In genomic region chr1:199173356-199173755, GRCh38 we compare ENCODE assay signal across 9 cellular contexts.
DNase-seq lines count a peak whose midpoint lies in the region; ATAC-seq and TF ChIP-seq lines count a peak whose summit lies in the region.
"Had no signal": no experiment of that assay in that cellular context is flagged by ENCODE, and none has a peak within 500 bp of the region (broad histone marks: within the 10 kb centered on the region; RNA-seq: fewer than 3 reads in every experiment).

No MANE protein-coding gene starts in this region.

- H3K36me3 Mint-ChIP-seq in naive B cell, result no peaks in the 10 kb centered on the region

- peaks cover 19 to 23% (median 22%) of the 10 kb centered on the region in 3 donors for H3K27me3 Mint-ChIP-seq in naive B cell

- TF ChIP-seq POLR2A in Peyer's patch (IDR thresholded peaks at IDR 0.05), result no peak

- ATAC-seq in GM18909 (IDR thresholded peaks at IDR 0.05; ENCODE audit: poor library complexity, unreplicated experiment) (peak; percentile 95), HG02840 (IDR thresholded peaks at IDR 0.05; ENCODE audit: low FRiP score, unreplicated experiment) (peak; percentile 90), naive B cell (ENCODE audit: low read depth in 2 of 2) (peak; percentile 92 to 94), esophagus mucosa (no peak)

- peak; percentile 44 for DNase-seq in naive B cell
- no peak for DNase-seq in foreskin melanocyte
- DNase-seq in Peyer's patch, result no peak

- H3K4me3 Mint-ChIP-seq in naive B cell, result peak overlapping the region in 2 of 8 donors; percentile 26 to 50

- H3K4me1 ChIP-seq in OCI-LY3 (ENCODE audit: low read length) (peaks cover 36% of the 10 kb centered on the region), Peyer's patch (no peaks in the 10 kb centered on the region)

- H3K36me3 ChIP-seq in OCI-LY3 (replicated peaks; ENCODE audit: low read depth, low read length) (no peaks in the 10 kb centered on the region), Peyer's patch (no peaks in the 10 kb centered on the region)

- H3K9me3 ChIP-seq in OCI-LY3 (ENCODE audit: insufficient read depth, low read length), result no peaks in the 10 kb centered on the region
- H3K9me3 ChIP-seq in Peyer's patch, result no peaks in the 10 kb centered on the region

- H3K79me2 ChIP-seq in OCI-LY3 (ENCODE audit: low read length), result no peaks in the 10 kb centered on the region

- TF ChIP-seq CTCF in OCI-LY3 (IDR thresholded peaks at IDR 0.05; ENCODE audit: low read depth, low read length) (no peak), Peyer's patch (IDR thresholded peaks at IDR 0.05) (no peak)

- H3K4me3 ChIP-seq in OCI-LY3 (ENCODE audit: low read length) (no peak overlapping the region), Peyer's patch (no peak overlapping the region)
- H3K4me3 ChIP-seq: lung had no signal

- peaks cover 0 to 1% (median 0%) of the 10 kb centered on the region in 7 donors for H3K9me3 Mint-ChIP-seq in naive B cell

- H3K4me2 ChIP-seq in OCI-LY3 (ENCODE audit: low read length), result peak overlapping the region; percentile 30

- H3K9ac ChIP-seq in OCI-LY3 (ENCODE audit: low read length), result no peak overlapping the region

- H3K27ac Mint-ChIP-seq in naive B cell, result no peak overlapping the region

- peak overlapping the region; percentile 47 for H3K27ac ChIP-seq in OCI-LY3 (ENCODE audit: low read length)
- peak overlapping the region in 1 of 4 donors; percentile 18 for H3K27ac ChIP-seq in Peyer's patch
- H3K27ac ChIP-seq: VCaP had no signal

- no peaks in the 10 kb centered on the region for H4K20me1 ChIP-seq in OCI-LY3 (ENCODE audit: insufficient read depth, low read length)

- H3K4me1 Mint-ChIP-seq in naive B cell, result peaks cover 31 to 33% (median 32%) of the 10 kb centered on the region in 3 donors

- no peak overlapping the region for H2AFZ ChIP-seq in OCI-LY3 (ENCODE audit: low read depth, low read length)

- H3K27me3 ChIP-seq in OCI-LY3 (ENCODE audit: low read depth, low read length) (no peaks in the 10 kb centered on the region), Peyer's patch (no peaks in the 10 kb centered on the region)
